ENCODE assay signal across 20 cellular contexts in genomic region chr12:56286044-56286830, GRCh38. TPM values are rescaled to one million over a fixed set of nuclear protein-coding genes. Genes with fewer than 3 reads are reported as not detected.
DNase-seq lines count a peak whose midpoint lies in the region; ATAC-seq, FAIRE-seq and TF ChIP-seq lines count a peak whose summit lies in the region.
"Had no signal": no experiment of that assay in that cellular context is flagged by ENCODE, and none has a peak within 500 bp of the region (broad histone marks: within the 10 kb centered on the region; RNA-seq: fewer than 3 reads in every experiment).

No MANE protein-coding gene starts in this region.

- H3K27ac ChIP-seq in A549: peak overlapping the region; percentile 48 to 70; a peak in 4 of 6 replicates
- H3K27ac ChIP-seq: gastroesophageal sphincter, testis had no signal

- FAIRE-seq in A549 (lab: Jason Lieb, UNC): no peak
- FAIRE-seq: GM18507 had no signal

- H3K9me3 ChIP-seq in A549: no peaks in the 10 kb centered on the region
- H3K9me3 ChIP-seq: gastroesophageal sphincter, HAP-1, testis had no signal

- no TSS peak for BruUV-seq in Calu3 (replicated peaks; lab: Mats Ljungman, UMichigan)

- TF ChIP-seq CTCF in A549 (IDR thresholded peaks at IDR 0.05) (no peak), Calu3 (IDR thresholded peaks at IDR 0.05; ENCODE audit: unreplicated experiment) (no peak), GM13977 (IDR thresholded peaks at IDR 0.05; ENCODE audit: extremely low read depth, insufficient read depth, missing control alignments) (no peak)

- POLR2A ChIA-PET in A549 (lab: Yijun Ruan, JAX): interaction anchor here (1.5 kb wide), 1 partner anchor 20 kb away, joined by 6 read pairs; no protein-coding TSS in a partner anchor
- POLR2A ChIA-PET in naive thymus-derived CD8-positive, alpha-beta T cell (lab: Charles Lee): interaction anchor here (0.5 to 1.4 kb wide), 3 partner anchors 11 to 22 kb away, joined by 5 to 6 read pairs (median 5); partner anchors contain the start of gene CS

- in situ Hi-C loops in GM13977 (cut with MboI; ENCODE audit: low pct_unique_long_range_greater_than_20kb, low sequenced_read_pairs, unreplicated experiment): no loop called here

- H3K4me1 ChIP-seq in A549: peaks cover 32% of the 10 kb centered on the region
- H3K4me1 ChIP-seq: HAP-1, testis had no signal

- ATAC-seq in A549 (peak; percentile 37 to 42; a peak in 5 of 6 replicates), GM18511 (IDR thresholded peaks at IDR 0.05; ENCODE audit: unreplicated experiment) (no peak), GM19452 (IDR thresholded peaks at IDR 0.05; ENCODE audit: unreplicated experiment) (no peak)
- ATAC-seq in naive thymus-derived CD8-positive, alpha-beta T cell: no peak
- ATAC-seq: activated naive CD8-positive, alpha-beta T cell treated with anti-CD3 and anti-CD28 coated beads, Interleukin-2, amount 50 U/mL, for 24 hours; gastroesophageal sphincter had no signal

- CTCF ChIA-PET in A549 (lab: Yijun Ruan, JAX) (interaction anchor here (0.9 to 4.8 kb wide), 8 partner anchors 10 to 178 kb away, joined by 3 to 36 read pairs (median 6); partner anchors contain the start of genes ANKRD52, COQ10A, RNF41 and SMARCC2), Calu3 (lab: Charles Lee) (interaction anchor here (0.9 kb wide), 1 partner anchor 28 kb away, joined by 3 read pairs; the partner anchor contains the start of gene ANKRD52)

- TF ChIP-seq EP300 in A549 (IDR thresholded peaks at IDR 0.05): no peak

- no peak overlapping the region for H3K4me3 Mint-ChIP-seq in Calu3 (ENCODE audit: low read depth, unreplicated experiment)
- H3K4me3 Mint-ChIP-seq in naive thymus-derived CD8-positive, alpha-beta T cell: no peak overlapping the region
- H3K4me3 Mint-ChIP-seq: activated naive CD8-positive, alpha-beta T cell treated with anti-CD3 and anti-CD28 coated beads, Interleukin-2, amount 50 U/mL, for 24 hours had no signal

- 0 out of 3 replicates have a peak overlapping the region, but pooled peaks have one; percentile 1 for H3K4me3 ChIP-seq in A549
- H3K4me3 ChIP-seq: gastroesophageal sphincter, HAP-1, skin epidermis, testis had no signal

- no peak for TF ChIP-seq RAD21 in A549 (conservative IDR thresholded peaks at IDR 0.05 in 1 of 2, IDR thresholded peaks at IDR 0.05 in 1 of 2)

- DNase-seq in A549 (ENCODE audit: low read depth in 1 of 2, low spot score in 1 of 2): no peak
- no peak for DNase-seq in Calu3
- DNase-seq in dermis blood vessel endothelial cell: peak; percentile 56
- no peak for DNase-seq in naive thymus-derived CD8-positive, alpha-beta T cell
- DNase-seq in GM13977 (ENCODE audit: low spot score): no peak
- no peak for DNase-seq in posterior cingulate gyrus
- DNase-seq: activated naive CD8-positive, alpha-beta T cell treated with anti-CD3 and anti-CD28 coated beads, Interleukin-2, amount 50 U/mL, for 24 hours; mesendoderm; NCI-H1694 treated with DMSO at 0.1 percent for 48 hours; NCI-H446 treated with DMSO at 0.1 percent for 48 hours; SHP77; stimulated activated CD4-positive, alpha-beta T cell treated with anti-CD3 and anti-CD28 coated beads, Interleukin-4, amount 100 ng/mL, for 24 hours; stimulated activated CD8-positive, alpha-beta memory T cell treated with anti-CD3 and anti-CD28 coated beads, Interleukin-4, amount 100 ng/mL, for 48 hours; testis had no signal

- H3K4me1 Mint-ChIP-seq in Calu3 (ENCODE audit: low read depth, unreplicated experiment): peaks cover 10% of the 10 kb centered on the region
- peaks cover 5 to 20% (median 14%) of the 10 kb centered on the region in 4 donors for H3K4me1 Mint-ChIP-seq in naive thymus-derived CD8-positive, alpha-beta T cell

- peak overlapping the region; percentile 8 for H3K27ac Mint-ChIP-seq in Calu3 (ENCODE audit: unreplicated experiment)
- H3K27ac Mint-ChIP-seq in naive thymus-derived CD8-positive, alpha-beta T cell: peak overlapping the region in 6 of 10 donors; percentile 3 to 92 (median 56)
- H3K27ac Mint-ChIP-seq: activated naive CD8-positive, alpha-beta T cell treated with anti-CD3 and anti-CD28 coated beads, Interleukin-2, amount 50 U/mL, for 24 hours had no signal

- peaks cover 68% of the 10 kb centered on the region for H3K36me3 Mint-ChIP-seq in Calu3 (ENCODE audit: insufficient read depth, unreplicated experiment)
- H3K36me3 Mint-ChIP-seq in naive thymus-derived CD8-positive, alpha-beta T cell: peaks cover 0 to 70% (median 17%) of the 10 kb centered on the region in 3 donors

- WGBS in A549 (ENCODE audit: missing lambda C conversion rate): 14% methylated on average over 4 of the region's 4 CpGs

- H3K4me2 ChIP-seq in A549: peak overlapping the region; percentile 66

- no peaks in the 10 kb centered on the region for H3K27me3 Mint-ChIP-seq in Calu3 (ENCODE audit: unreplicated experiment)
- no peaks in the 10 kb centered on the region for H3K27me3 Mint-ChIP-seq in naive thymus-derived CD8-positive, alpha-beta T cell
- H3K27me3 Mint-ChIP-seq: activated naive CD8-positive, alpha-beta T cell treated with anti-CD3 and anti-CD28 coated beads, Interleukin-2, amount 50 U/mL, for 24 hours had no signal

- no peak for TF ChIP-seq POLR2A in A549 (IDR thresholded peaks at IDR 0.05; ENCODE audit: low read length)

- H3K9me3 Mint-ChIP-seq in Calu3 (ENCODE audit: low read depth, unreplicated experiment): no peaks in the 10 kb centered on the region
- H3K9me3 Mint-ChIP-seq in naive thymus-derived CD8-positive, alpha-beta T cell: no peaks in the 10 kb centered on the region
- H3K9me3 Mint-ChIP-seq: activated naive CD8-positive, alpha-beta T cell treated with anti-CD3 and anti-CD28 coated beads, Interleukin-2, amount 50 U/mL, for 24 hours had no signal

- intact Hi-C loops in Calu3 (cut with micrococcal nuclease; ENCODE audit: unreplicated experiment) (no loop called here), posterior cingulate gyrus (cut with DNase I) (no loop called here)

TF ChIP-seq in A549, 52 proteins besides CTCF, POLR2A, EP300 and RAD21 (continues in another document):
- TF ChIP-seq FOSB (CRISPR knock-in tag; IDR thresholded peaks at IDR 0.05) (no peak), TFCP2L1 (CRISPR knock-in tag; IDR thresholded peaks at IDR 0.05) (no peak)

RNA-seq across cellular contexts. Expression of gene CS, which starts 13.9 kb away (rescaled TPM):
- polyA plus RNA-seq in A549 (2011; rRNA removed) (223 and 263 TPM in 2 replicates), A549 (2017; fragmentation: RNase III; extraction: RNeasy Plus Mini Kit Qiagen cat#74134 plus additional on column Dnase treatment) (143 to 151 TPM (median 146 TPM) in 3 replicates)
- polyA plus RNA-seq in A549 (2012; cell fraction: cytosol; rRNA removed): 115 and 147 TPM in 2 replicates
- polyA plus RNA-seq in A549 (2012; cell fraction: nucleus; rRNA removed): 122 and 179 TPM in 2 replicates
- 312 and 313 TPM in 2 replicates for polyA minus RNA-seq in A549 (2011; rRNA and poly(A)+ RNA removed)
- total RNA-seq in Calu3 (2022) (212 and 254 TPM in 2 replicates), dermis blood vessel endothelial cell (67.0 and 267 TPM in 2 replicates)
- 100 to 1,000 TPM; 115 to 127 TPM for total RNA-seq in naive thymus-derived CD8-positive, alpha-beta T cell
- 10 to 100 TPM; 48.3 to 68.8 (median 50.2) TPM for polyA plus RNA-seq in naive thymus-derived CD8-positive, alpha-beta T cell

RNA-seq across cellular contexts. Expression of gene COQ10A, which starts 19.5 kb away (rescaled TPM):
- polyA plus RNA-seq in A549 (2011; rRNA removed): 40.9 and 41.2 TPM in 2 replicates
- 33.5 and 38.0 TPM in 2 replicates for polyA plus RNA-seq in A549 (2012; cell fraction: cytosol; rRNA removed)
- 73.4 and 87.0 TPM in 2 replicates for polyA plus RNA-seq in A549 (2012; cell fraction: nucleus; rRNA removed)
- 20.7 to 23.5 TPM (median 23.2 TPM) in 3 replicates for polyA plus RNA-seq in A549 (2017; fragmentation: RNase III; extraction: RNeasy Plus Mini Kit Qiagen cat#74134 plus additional on column Dnase treatment)
- 20.8 and 21.3 TPM in 2 replicates for polyA minus RNA-seq in A549 (2011; rRNA and poly(A)+ RNA removed)
- 10.7 and 11.4 TPM in 2 replicates for total RNA-seq in Calu3 (2022)
- 8.4 and 10.0 TPM in 2 replicates for total RNA-seq in dermis blood vessel endothelial cell
- total RNA-seq in naive thymus-derived CD8-positive, alpha-beta T cell: 10 to 100 TPM; 37.7 to 39.0 TPM
- polyA plus RNA-seq in naive thymus-derived CD8-positive, alpha-beta T cell: 10 to 100 TPM in 1 of 3 donors, 1 to 10 TPM in 2; 7.4 to 15.7 (median 9.6) TPM

RNA-seq across cellular contexts. Expression of gene ANKRD52, which starts 28.1 kb away (rescaled TPM):
- 26.1 and 35.1 TPM in 2 replicates for polyA plus RNA-seq in A549 (2011; rRNA removed)
- polyA plus RNA-seq in A549 (2012; cell fraction: cytosol; rRNA removed): 31.9 and 40.1 TPM in 2 replicates
- 109 and 119 TPM in 2 replicates for polyA plus RNA-seq in A549 (2012; cell fraction: nucleus; rRNA removed)
- 47.4 to 48.7 TPM (median 48.0 TPM) in 3 replicates for polyA plus RNA-seq in A549 (2017; fragmentation: RNase III; extraction: RNeasy Plus Mini Kit Qiagen cat#74134 plus additional on column Dnase treatment)
- 57.3 and 62.5 TPM in 2 replicates for polyA minus RNA-seq in A549 (2011; rRNA and poly(A)+ RNA removed)
- total RNA-seq in Calu3 (2022): 45.3 and 50.6 TPM in 2 replicates
- total RNA-seq in dermis blood vessel endothelial cell: 23.0 and 31.5 TPM in 2 replicates
- 10 to 100 TPM; 34.5 to 43.9 TPM for total RNA-seq in naive thymus-derived CD8-positive, alpha-beta T cell
- 10 to 100 TPM in 1 of 3 donors, 1 to 10 TPM in 2; 7.5 to 11.5 (median 7.9) TPM for polyA plus RNA-seq in naive thymus-derived CD8-positive, alpha-beta T cell

RNA-seq across cellular contexts. Expression of gene CNPY2, which starts 29.6 kb away (rescaled TPM):
- polyA plus RNA-seq in A549 (2011; rRNA removed): 218 and 257 TPM in 2 replicates
- 182 and 220 TPM in 2 replicates for polyA plus RNA-seq in A549 (2012; cell fraction: cytosol; rRNA removed)
- 73.4 and 112 TPM in 2 replicates for polyA plus RNA-seq in A549 (2012; cell fraction: nucleus; rRNA removed)
- polyA plus RNA-seq in A549 (2017; fragmentation: RNase III; extraction: RNeasy Plus Mini Kit Qiagen cat#74134 plus additional on column Dnase treatment): 150 to 158 TPM (median 155 TPM) in 3 replicates
- polyA minus RNA-seq in A549 (2011; rRNA and poly(A)+ RNA removed): 55.1 and 69.8 TPM in 2 replicates
- 228 and 236 TPM in 2 replicates for total RNA-seq in Calu3 (2022)
- 80.0 and 94.8 TPM in 2 replicates for total RNA-seq in dermis blood vessel endothelial cell
- total RNA-seq in naive thymus-derived CD8-positive, alpha-beta T cell: 10 to 100 TPM; 79.9 to 85.6 TPM
- polyA plus RNA-seq in naive thymus-derived CD8-positive, alpha-beta T cell: 100 to 1,000 TPM; 173 to 196 (median 179) TPM

RNA-seq across cellular contexts. Expression of gene PAN2, which starts 47.6 kb away (rescaled TPM):
- polyA plus RNA-seq in A549 (2011; rRNA removed): 66.8 and 89.4 TPM in 2 replicates
- 19.2 and 22.8 TPM in 2 replicates for polyA plus RNA-seq in A549 (2012; cell fraction: cytosol; rRNA removed)
- 179 and 194 TPM in 2 replicates for polyA plus RNA-seq in A549 (2012; cell fraction: nucleus; rRNA removed)
- 24.0 to 30.0 TPM (median 29.6 TPM) in 3 replicates for polyA plus RNA-seq in A549 (2017; fragmentation: RNase III; extraction: RNeasy Plus Mini Kit Qiagen cat#74134 plus additional on column Dnase treatment)
- 38.0 and 39.3 TPM in 2 replicates for polyA minus RNA-seq in A549 (2011; rRNA and poly(A)+ RNA removed)
- total RNA-seq in Calu3 (2022): 53.5 and 72.5 TPM in 2 replicates
- 16.8 and 24.2 TPM in 2 replicates for total RNA-seq in dermis blood vessel endothelial cell
- total RNA-seq in naive thymus-derived CD8-positive, alpha-beta T cell: 100 to 1,000 TPM; 210 to 216 TPM
- 10 to 100 TPM; 10.5 to 11.9 (median 11.0) TPM for polyA plus RNA-seq in naive thymus-derived CD8-positive, alpha-beta T cell

Comparison
In these comparisons a context has a peak if more than half of its experiments do, and no peak if none do; other contexts are left out.
1. ATAC-seq: peak in A549 (2 of 2); none in naive thymus-derived CD8-positive, alpha-beta T cell (0 of 2), GM18511 (single experiment) and GM19452 (single experiment).